20 cellular contexts compared by ENCODE assay signal in genomic region chr5:133821889-133822288, GRCh38.
"Had no signal": no experiment of that assay in that cellular context is flagged by ENCODE, and none has a peak within 500 bp of the region (broad histone marks: within the 10 kb centered on the region; RNA-seq: fewer than 3 reads in every experiment).

No MANE protein-coding gene starts in this region.

- H3K27ac ChIP-seq: epithelial cell of prostate, esophagus muscularis mucosa, gastroesophageal sphincter, lower lobe of right lung, tibial artery, upper lobe of right lung, vagina had no signal

- H3K27ac Mint-ChIP-seq: effector memory CD8-positive, alpha-beta T cell; natural killer cell treated with Interleukin-12 subunit alpha and Interleukin-12 subunit beta and Interleukin-15 and Interleukin-18, amount 100 ng/mL, for 72 hours; progenitor cell of endocrine pancreas; stimulated activated naive CD8-positive, alpha-beta T cell treated with anti-CD3 and anti-CD28 coated beads, Interleukin-15, Interleukin-2, amounts not matched to agents 100 ng/mL and 50 ng/mL, for 24 hours had no signal

- H3K9me3 Mint-ChIP-seq: effector memory CD8-positive, alpha-beta T cell; natural killer cell treated with Interleukin-12 subunit alpha and Interleukin-12 subunit beta and Interleukin-15 and Interleukin-18, amount 100 ng/mL, for 72 hours; stimulated activated naive CD8-positive, alpha-beta T cell treated with anti-CD3 and anti-CD28 coated beads, Interleukin-15, Interleukin-2, amounts not matched to agents 100 ng/mL and 50 ng/mL, for 24 hours had no signal

- H3K9me3 ChIP-seq: esophagus muscularis mucosa, gastroesophageal sphincter, lower lobe of right lung, pancreas, tibial artery, upper lobe of right lung, vagina had no signal

- H3K36me3 ChIP-seq: esophagus muscularis mucosa, gastroesophageal sphincter, left ventricle myocardium inferior, lower lobe of right lung, pancreas, tibial artery, upper lobe of right lung, vagina had no signal

- H3K4me3 Mint-ChIP-seq: effector memory CD8-positive, alpha-beta T cell; natural killer cell treated with Interleukin-12 subunit alpha and Interleukin-12 subunit beta and Interleukin-15 and Interleukin-18, amount 100 ng/mL, for 72 hours; stimulated activated naive CD8-positive, alpha-beta T cell treated with anti-CD3 and anti-CD28 coated beads, Interleukin-15, Interleukin-2, amounts not matched to agents 100 ng/mL and 50 ng/mL, for 24 hours had no signal

- H3K4me2 ChIP-seq: smooth muscle cell had no signal

- H3K27me3 ChIP-seq: pancreas, upper lobe of right lung, vagina had no signal

- H3K4me1 ChIP-seq: vagina had no signal

- H3K4me3 ChIP-seq: esophagus muscularis mucosa, gastroesophageal sphincter, left ventricle myocardium inferior, lower lobe of right lung, pancreas, smooth muscle cell, tibial artery, upper lobe of right lung, vagina had no signal

- H3K36me3 Mint-ChIP-seq: natural killer cell treated with Interleukin-12 subunit alpha and Interleukin-12 subunit beta and Interleukin-15 and Interleukin-18, amount 100 ng/mL, for 72 hours had no signal

- FAIRE-seq: pancreas had no signal

- ATAC-seq: effector memory CD8-positive, alpha-beta T cell; gastroesophageal sphincter; natural killer cell treated with Interleukin-12 subunit alpha and Interleukin-12 subunit beta and Interleukin-15 and Interleukin-18, amount 100 ng/mL, for 72 hours had no signal

- DNase-seq: effector memory CD8-positive, alpha-beta T cell; glutamatergic neuron; left ventricle myocardium inferior; lower lobe of right lung; mesenchymal stem cell; midbrain; occipital lobe; pancreas; right cardiac atrium; stimulated activated CD4-positive, alpha-beta T cell treated with anti-CD3 and anti-CD28 coated beads, Interleukin-2, amount 100 ng/mL, for 48 hours; upper lobe of right lung had no signal
